In genomic region chr14:24816929-24817637, GRCh38 we compare ENCODE assay signal across 1 cellular context.
TF ChIP-seq lines count a peak whose summit lies in the region.

No MANE protein-coding gene starts in this region.

TF ChIP-seq in HepG2, 621 proteins besides CTCF, POLR2A, EP300 and RAD21 (continued from another document and continues in another):
- no peak for TF ChIP-seq PLSCR1 (CRISPR knock-in tag; IDR thresholded peaks at IDR 0.05; ENCODE audit: borderline replicate concordance)
- peak; percentile 70 for TF ChIP-seq ZNF777 (CRISPR knock-in tag; IDR thresholded peaks at IDR 0.05)
- 0 out of 2 replicates have a peak, but pooled peaks have one; percentile 20 for TF ChIP-seq ZSCAN22 (CRISPR knock-in tag; IDR thresholded peaks at IDR 0.05)
- peak; percentile 66; the same call in 1 of the 2 replicates for TF ChIP-seq FUBP1 (CRISPR knock-in tag; IDR thresholded peaks at IDR 0.05; ENCODE audit: borderline replicate concordance)
- TF ChIP-seq ZC3H13 (CRISPR knock-in tag; IDR thresholded peaks at IDR 0.05), result peak; percentile 61; the same call in 1 of the 2 replicates
- TF ChIP-seq ZNF12 (CRISPR knock-in tag; IDR thresholded peaks at IDR 0.05), result 0 out of 2 replicates have a peak, but pooled peaks have one; percentile 56
- peak; percentile 96 for TF ChIP-seq ISL2 (CRISPR knock-in tag; IDR thresholded peaks at IDR 0.05)
- peak; percentile 83 for TF ChIP-seq ZFP90 (CRISPR knock-in tag; IDR thresholded peaks at IDR 0.05; ENCODE audit: borderline replicate concordance)
- TF ChIP-seq, protein P1, sequence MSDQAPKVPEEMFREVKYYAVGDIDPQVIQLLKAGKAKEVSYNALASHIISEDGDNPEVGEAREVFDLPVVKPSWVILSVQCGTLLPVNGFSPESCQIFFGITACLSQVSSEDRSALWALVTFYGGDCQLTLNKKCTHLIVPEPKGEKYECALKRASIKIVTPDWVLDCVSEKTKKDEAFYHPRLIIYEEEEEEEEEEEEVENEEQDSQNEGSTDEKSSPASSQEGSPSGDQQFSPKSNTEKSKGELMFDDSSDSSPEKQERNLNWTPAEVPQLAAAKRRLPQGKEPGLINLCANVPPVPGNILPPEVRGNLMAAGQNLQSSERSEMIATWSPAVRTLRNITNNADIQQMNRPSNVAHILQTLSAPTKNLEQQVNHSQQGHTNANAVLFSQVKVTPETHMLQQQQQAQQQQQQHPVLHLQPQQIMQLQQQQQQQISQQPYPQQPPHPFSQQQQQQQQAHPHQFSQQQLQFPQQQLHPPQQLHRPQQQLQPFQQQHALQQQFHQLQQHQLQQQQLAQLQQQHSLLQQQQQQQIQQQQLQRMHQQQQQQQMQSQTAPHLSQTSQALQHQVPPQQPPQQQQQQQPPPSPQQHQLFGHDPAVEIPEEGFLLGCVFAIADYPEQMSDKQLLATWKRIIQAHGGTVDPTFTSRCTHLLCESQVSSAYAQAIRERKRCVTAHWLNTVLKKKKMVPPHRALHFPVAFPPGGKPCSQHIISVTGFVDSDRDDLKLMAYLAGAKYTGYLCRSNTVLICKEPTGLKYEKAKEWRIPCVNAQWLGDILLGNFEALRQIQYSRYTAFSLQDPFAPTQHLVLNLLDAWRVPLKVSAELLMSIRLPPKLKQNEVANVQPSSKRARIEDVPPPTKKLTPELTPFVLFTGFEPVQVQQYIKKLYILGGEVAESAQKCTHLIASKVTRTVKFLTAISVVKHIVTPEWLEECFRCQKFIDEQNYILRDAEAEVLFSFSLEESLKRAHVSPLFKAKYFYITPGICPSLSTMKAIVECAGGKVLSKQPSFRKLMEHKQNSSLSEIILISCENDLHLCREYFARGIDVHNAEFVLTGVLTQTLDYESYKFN (CRISPR knock-in tag; conservative IDR thresholded peaks at IDR 0.05), result peak; percentile 91
- TF ChIP-seq, protein P2, sequence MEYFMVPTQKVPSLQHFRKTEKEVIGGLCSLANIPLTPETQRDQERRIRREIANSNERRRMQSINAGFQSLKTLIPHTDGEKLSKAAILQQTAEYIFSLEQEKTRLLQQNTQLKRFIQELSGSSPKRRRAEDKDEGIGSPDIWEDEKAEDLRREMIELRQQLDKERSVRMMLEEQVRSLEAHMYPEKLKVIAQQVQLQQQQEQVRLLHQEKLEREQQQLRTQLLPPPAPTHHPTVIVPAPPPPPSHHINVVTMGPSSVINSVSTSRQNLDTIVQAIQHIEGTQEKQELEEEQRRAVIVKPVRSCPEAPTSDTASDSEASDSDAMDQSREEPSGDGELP (IDR thresholded peaks at IDR 0.05; ENCODE audit: borderline replicate concordance, low read depth), result peak; percentile 79; the same call in 1 of the 2 replicates
- TF ChIP-seq HNF1A (IDR thresholded peaks at IDR 0.05; ENCODE audit: low read depth), result peak; percentile 99
- peak; percentile 98 for TF ChIP-seq HNF1A (CRISPR knock-in tag; IDR thresholded peaks at IDR 0.05; ENCODE audit: borderline replicate concordance)
- peak; percentile 69; the same call in 1 of the 2 replicates for TF ChIP-seq SIX1 (CRISPR knock-in tag; IDR thresholded peaks at IDR 0.05; ENCODE audit: borderline replicate concordance)
- 0 out of 2 replicates have a peak, but pooled peaks have one; percentile 17 for TF ChIP-seq TBP (CRISPR knock-in tag; IDR thresholded peaks at IDR 0.05)
- peak; percentile 87; the same call in 1 of the 2 replicates for TF ChIP-seq HDAC6 (IDR thresholded peaks at IDR 0.05; ENCODE audit: low read depth, low read length)
- TF ChIP-seq, protein P3, sequence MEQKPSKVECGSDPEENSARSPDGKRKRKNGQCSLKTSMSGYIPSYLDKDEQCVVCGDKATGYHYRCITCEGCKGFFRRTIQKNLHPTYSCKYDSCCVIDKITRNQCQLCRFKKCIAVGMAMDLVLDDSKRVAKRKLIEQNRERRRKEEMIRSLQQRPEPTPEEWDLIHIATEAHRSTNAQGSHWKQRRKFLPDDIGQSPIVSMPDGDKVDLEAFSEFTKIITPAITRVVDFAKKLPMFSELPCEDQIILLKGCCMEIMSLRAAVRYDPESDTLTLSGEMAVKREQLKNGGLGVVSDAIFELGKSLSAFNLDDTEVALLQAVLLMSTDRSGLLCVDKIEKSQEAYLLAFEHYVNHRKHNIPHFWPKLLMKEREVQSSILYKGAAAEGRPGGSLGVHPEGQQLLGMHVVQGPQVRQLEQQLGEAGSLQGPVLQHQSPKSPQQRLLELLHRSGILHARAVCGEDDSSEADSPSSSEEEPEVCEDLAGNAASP (CRISPR knock-in tag; IDR thresholded peaks at IDR 0.05; ENCODE audit: borderline replicate concordance), result peak; percentile 71
- TF ChIP-seq BRF2 (CRISPR knock-in tag; IDR thresholded peaks at IDR 0.05), result no peak
- TF ChIP-seq, protein P4, sequence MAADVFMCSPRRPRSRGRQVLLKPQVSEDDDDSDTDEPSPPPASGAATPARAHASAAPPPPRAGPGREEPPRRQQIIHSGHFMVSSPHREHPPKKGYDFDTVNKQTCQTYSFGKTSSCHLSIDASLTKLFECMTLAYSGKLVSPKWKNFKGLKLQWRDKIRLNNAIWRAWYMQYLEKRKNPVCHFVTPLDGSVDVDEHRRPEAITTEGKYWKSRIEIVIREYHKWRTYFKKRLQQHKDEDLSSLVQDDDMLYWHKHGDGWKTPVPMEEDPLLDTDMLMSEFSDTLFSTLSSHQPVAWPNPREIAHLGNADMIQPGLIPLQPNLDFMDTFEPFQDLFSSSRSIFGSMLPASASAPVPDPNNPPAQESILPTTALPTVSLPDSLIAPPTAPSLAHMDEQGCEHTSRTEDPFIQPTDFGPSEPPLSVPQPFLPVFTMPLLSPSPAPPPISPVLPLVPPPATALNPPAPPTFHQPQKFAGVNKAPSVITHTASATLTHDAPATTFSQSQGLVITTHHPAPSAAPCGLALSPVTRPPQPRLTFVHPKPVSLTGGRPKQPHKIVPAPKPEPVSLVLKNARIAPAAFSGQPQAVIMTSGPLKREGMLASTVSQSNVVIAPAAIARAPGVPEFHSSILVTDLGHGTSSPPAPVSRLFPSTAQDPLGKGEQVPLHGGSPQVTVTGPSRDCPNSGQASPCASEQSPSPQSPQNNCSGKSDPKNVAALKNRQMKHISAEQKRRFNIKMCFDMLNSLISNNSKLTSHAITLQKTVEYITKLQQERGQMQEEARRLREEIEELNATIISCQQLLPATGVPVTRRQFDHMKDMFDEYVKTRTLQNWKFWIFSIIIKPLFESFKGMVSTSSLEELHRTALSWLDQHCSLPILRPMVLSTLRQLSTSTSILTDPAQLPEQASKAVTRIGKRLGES (CRISPR knock-in tag; IDR thresholded peaks at IDR 0.05; ENCODE audit: borderline replicate concordance), result peak; percentile 59; the same call in 1 of the 2 replicates
- peak; percentile 33; the same call in 1 of the 2 replicates for TF ChIP-seq GATAD1 (CRISPR knock-in tag; IDR thresholded peaks at IDR 0.05)
- TF ChIP-seq, protein P5, sequence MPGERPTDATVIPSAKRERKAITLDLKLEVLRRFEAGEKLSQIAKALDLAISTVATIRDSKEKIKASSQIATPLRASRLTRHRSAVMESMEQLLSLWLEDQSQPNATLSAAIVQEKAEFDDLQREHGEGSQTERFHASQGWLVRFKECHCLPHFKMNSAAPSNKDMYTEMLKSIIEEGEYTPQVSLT (CRISPR knock-in tag; IDR thresholded peaks at IDR 0.05; ENCODE audit: borderline replicate concordance, low read depth), result no peak
- TF ChIP-seq RELA (CRISPR knock-in tag; IDR thresholded peaks at IDR 0.05), result 0 out of 2 replicates have a peak, but pooled peaks have one; percentile 8
- peak; percentile 73 for TF ChIP-seq ZNF121 (CRISPR knock-in tag; IDR thresholded peaks at IDR 0.05)
- TF ChIP-seq SPEN (CRISPR knock-in tag; IDR thresholded peaks at IDR 0.05; ENCODE audit: low read depth), result peak; percentile 37
- peak; percentile 97 for TF ChIP-seq MIXL1 (CRISPR knock-in tag; IDR thresholded peaks at IDR 0.05)
- no peak; the same call in 1 of the 2 replicates for TF ChIP-seq ZBTB37 (CRISPR knock-in tag; IDR thresholded peaks at IDR 0.05)
- no peak for TF ChIP-seq ZBTB14 (CRISPR knock-in tag; IDR thresholded peaks at IDR 0.05)
- TF ChIP-seq TP53 (CRISPR knock-in tag; conservative IDR thresholded peaks at IDR 0.05), result peak; percentile 78; the same call in 1 of the 2 replicates
- TF ChIP-seq GFI1 (CRISPR knock-in tag; IDR thresholded peaks at IDR 0.05; ENCODE audit: borderline replicate concordance), result peak; percentile 72; the same call in 1 of the 2 replicates
- peak; percentile 84 for TF ChIP-seq RBM22 (optimal IDR thresholded peaks at IDR 0.05; ENCODE audit: low read length)
- peak; percentile 28 for TF ChIP-seq RARG (CRISPR knock-in tag; IDR thresholded peaks at IDR 0.05; ENCODE audit: low read depth)
- no peak for TF ChIP-seq MED8 (CRISPR knock-in tag; IDR thresholded peaks at IDR 0.05; ENCODE audit: insufficient replicate concordance)
- TF ChIP-seq, protein P6, sequence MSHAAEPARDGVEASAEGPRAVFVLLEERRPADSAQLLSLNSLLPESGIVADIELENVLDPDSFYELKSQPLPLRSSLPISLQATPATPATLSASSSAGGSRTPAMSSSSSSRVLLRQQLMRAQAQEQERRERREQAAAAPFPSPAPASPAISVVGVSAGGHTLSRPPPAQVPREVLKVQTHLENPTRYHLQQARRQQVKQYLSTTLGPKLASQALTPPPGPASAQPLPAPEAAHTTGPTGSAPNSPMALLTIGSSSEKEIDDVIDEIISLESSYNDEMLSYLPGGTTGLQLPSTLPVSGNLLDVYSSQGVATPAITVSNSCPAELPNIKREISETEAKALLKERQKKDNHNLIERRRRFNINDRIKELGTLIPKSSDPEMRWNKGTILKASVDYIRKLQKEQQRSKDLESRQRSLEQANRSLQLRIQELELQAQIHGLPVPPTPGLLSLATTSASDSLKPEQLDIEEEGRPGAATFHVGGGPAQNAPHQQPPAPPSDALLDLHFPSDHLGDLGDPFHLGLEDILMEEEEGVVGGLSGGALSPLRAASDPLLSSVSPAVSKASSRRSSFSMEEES (CRISPR knock-in tag; IDR thresholded peaks at IDR 0.05), result no peak; the same call in 1 of the 2 replicates
